Comparison of ENCODE assay signal across 24 cellular contexts in the genomic region with DNA sequence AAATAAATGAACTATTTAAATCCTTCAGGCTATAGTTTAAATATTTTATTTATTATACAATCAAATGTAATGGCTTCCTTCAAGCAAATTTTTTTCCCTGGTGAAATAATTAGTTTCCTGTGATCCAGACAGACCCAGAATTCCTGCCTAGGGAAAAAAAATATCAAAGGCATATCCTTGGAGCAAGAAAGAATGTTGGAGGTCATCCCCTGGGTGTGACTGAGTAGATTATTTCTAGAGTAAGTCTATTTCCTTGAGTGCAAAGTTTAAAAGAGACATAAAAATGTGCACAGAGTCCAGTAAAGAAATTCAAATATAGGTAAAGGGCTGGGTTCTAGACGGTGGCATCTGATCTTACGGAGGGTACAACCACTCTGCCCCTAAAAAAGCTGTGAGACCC.
"Had no signal": no experiment of that assay in that cellular context is flagged by ENCODE, and none has a peak within 500 bp of the region (broad histone marks: within the 10 kb centered on the region; RNA-seq: fewer than 3 reads in every experiment).

No MANE protein-coding gene starts in this region.

- H3K9me3 Mint-ChIP-seq: activated B cell treated with CpG ODN at 0.5 μM for 24 hours; activated naive CD4-positive, alpha-beta T cell treated with anti-CD3 and anti-CD28 coated beads, Interleukin-2, amount 10 ng/mL, durations not matched to agents 7 days and 5 days; activated T-cell treated with anti-CD3 and anti-CD28 coated beads, Interleukin-2, amount 50 U/mL, for 72 hours; T-helper 1 cell treated with Interleukin-12 subunit alpha and Interleukin-12 subunit beta and Interleukin-4 antibody, amounts not matched to agents 30 μg/mL and 1 μg/mL, for 36 hours had no signal

- H3K4me3 ChIP-seq: heart left ventricle, sigmoid colon, thoracic aorta, upper lobe of right lung had no signal

- H3K36me3 Mint-ChIP-seq: activated naive CD4-positive, alpha-beta T cell treated with anti-CD3 and anti-CD28 coated beads, Interleukin-2, amount 10 ng/mL, durations not matched to agents 7 days and 5 days; mesothelial cell of epicardium had no signal

- ATAC-seq: activated T-cell treated with anti-CD3 and anti-CD28 coated beads, Interleukin-2, amount 50 U/mL, for 72 hours; heart left ventricle; left ventricle myocardium superior; upper lobe of right lung had no signal

- H3K4me1 ChIP-seq: sigmoid colon had no signal

- H3K27me3 ChIP-seq: heart left ventricle, sigmoid colon, upper lobe of right lung had no signal

- DNase-seq: activated B cell treated with CpG ODN at 0.5 μM for 24 hours; activated CD4-positive, alpha-beta T cell treated with anti-CD3 and anti-CD28 coated beads for 4 hours; activated CD4-positive, alpha-beta T cell treated with anti-CD3 and anti-CD28 coated beads, Interleukin-2, amount 50 U/mL, for 48 hours; activated CD8-positive, alpha-beta memory T cell treated with anti-CD3 and anti-CD28 coated beads, Interleukin-2, amount 50 U/mL, for 48 hours; activated effector memory CD4-positive, alpha-beta T cell treated with Interleukin-2 at 50 U/mL for 16 hours; activated naive CD4-positive, alpha-beta T cell treated with anti-CD3 and anti-CD28 coated beads, Interleukin-2, amount 10 ng/mL, durations not matched to agents 7 days and 5 days; activated T-cell treated with anti-CD3 and anti-CD28 coated beads, Interleukin-2, amount 50 U/mL, for 72 hours; amygdala; cortex of kidney; heart left ventricle; left ventricle myocardium superior; mammary epithelial cell; nucleus accumbens; posterior cingulate gyrus; retina; sigmoid colon; stimulated activated CD4-positive, alpha-beta T cell treated with anti-CD3 and anti-CD28 coated beads, Interleukin-2, amount 100 ng/mL, for 48 hours; stimulated activated CD8-positive, alpha-beta memory T cell treated with anti-CD3 and anti-CD28 coated beads, Interleukin-4, amount 100 ng/mL, for 48 hours; stimulated activated naive CD4-positive, alpha-beta T cell; upper lobe of right lung had no signal

- H3K9me3 ChIP-seq: heart left ventricle, sigmoid colon, thoracic aorta, upper lobe of right lung had no signal

- H3K4me3 Mint-ChIP-seq: activated B cell treated with CpG ODN at 0.5 μM for 24 hours; activated naive CD4-positive, alpha-beta T cell treated with anti-CD3 and anti-CD28 coated beads, Interleukin-2, amount 10 ng/mL, durations not matched to agents 7 days and 5 days; activated T-cell treated with anti-CD3 and anti-CD28 coated beads, Interleukin-2, amount 50 U/mL, for 72 hours; mesothelial cell of epicardium; T-helper 1 cell treated with Interleukin-12 subunit alpha and Interleukin-12 subunit beta and Interleukin-4 antibody, amounts not matched to agents 30 μg/mL and 1 μg/mL, for 36 hours had no signal

- H3K36me3 ChIP-seq: heart left ventricle, sigmoid colon, thoracic aorta, upper lobe of right lung had no signal

- H3K27me3 Mint-ChIP-seq: activated B cell treated with CpG ODN at 0.5 μM for 24 hours; activated naive CD4-positive, alpha-beta T cell treated with anti-CD3 and anti-CD28 coated beads, Interleukin-2, amount 10 ng/mL, durations not matched to agents 7 days and 5 days had no signal

- H3K27ac ChIP-seq: epithelial cell of prostate, heart left ventricle, sigmoid colon, thoracic aorta, upper lobe of right lung had no signal

- H3K27ac Mint-ChIP-seq: activated naive CD4-positive, alpha-beta T cell treated with anti-CD3 and anti-CD28 coated beads, Interleukin-2, amount 10 ng/mL, durations not matched to agents 7 days and 5 days; activated T-cell treated with anti-CD3 and anti-CD28 coated beads, Interleukin-2, amount 50 U/mL, for 72 hours; T-helper 1 cell treated with Interleukin-12 subunit alpha and Interleukin-12 subunit beta and Interleukin-4 antibody, amounts not matched to agents 30 μg/mL and 1 μg/mL, for 36 hours had no signal
